ENCODE assay signal across 8 cellular contexts in genomic region chr9:128160603-128160987, GRCh38. TPM values are rescaled to one million over a fixed set of nuclear protein-coding genes. Genes with fewer than 3 reads are reported as not detected.
DNase-seq lines count a peak whose midpoint lies in the region; ATAC-seq lines count a peak whose summit lies in the region.

No MANE protein-coding gene starts in this region.

- H3K36me3 ChIP-seq in endocrine pancreas (ENCODE audit: control insufficient read depth, insufficient read depth, low read length) = no peaks in the 10 kb centered on the region
- H3K36me3 ChIP-seq in stomach smooth muscle (ENCODE audit: control insufficient read depth in 2 of 2, insufficient read depth in 2 of 2, low read length in 2 of 2) = peaks cover 2 to 13% of the 10 kb centered on the region in 2 donors

- peaks cover 10 to 24% (median 22%) of the 10 kb centered on the region in 4 donors for H3K4me1 Mint-ChIP-seq in naive thymus-derived CD8-positive, alpha-beta T cell

- H3K9me3 ChIP-seq in endocrine pancreas (ENCODE audit: control insufficient read depth, low read length) = no peaks in the 10 kb centered on the region
- no peaks in the 10 kb centered on the region for H3K9me3 ChIP-seq in stomach smooth muscle (ENCODE audit: control insufficient read depth in 2 of 2, low read length in 2 of 2)

- peak overlapping the region; percentile 71 to 90 (median 81) for H3K4me3 Mint-ChIP-seq in naive thymus-derived CD8-positive, alpha-beta T cell

- H3K9me3 Mint-ChIP-seq in naive thymus-derived CD8-positive, alpha-beta T cell = no peaks in the 10 kb centered on the region

- DNase-seq in DMS 273 (lab: John Stamatoyannopoulos, UW; ENCODE audit: unreplicated experiment) (peak; percentile 64), DMS 273 treated with DMSO at 0.1 percent for 48 hours (lab: John Stamatoyannopoulos, UW) (no peak)
- peak; percentile 52 to 65 for DNase-seq in activated CD4-positive, alpha-beta T cell treated with anti-CD3 and anti-CD28 coated beads, Interleukin-2, amount 50 U/mL, for 4 hours
- DNase-seq in naive thymus-derived CD8-positive, alpha-beta T cell = peak in 6 of 10 donors; percentile 6 to 43 (median 32)

- H3K9ac ChIP-seq in endocrine pancreas (ENCODE audit: control insufficient read depth, insufficient read depth, low read length) (peak overlapping the region; percentile 54), stomach smooth muscle (ENCODE audit: low read length in 2 of 2) (peak overlapping the region; percentile 74 to 87)

- no peaks in the 10 kb centered on the region for H3K27me3 Mint-ChIP-seq in naive thymus-derived CD8-positive, alpha-beta T cell

- peaks cover 0 to 13% (median 2%) of the 10 kb centered on the region in 3 donors for H3K36me3 Mint-ChIP-seq in naive thymus-derived CD8-positive, alpha-beta T cell

- ATAC-seq in HG03571 (IDR thresholded peaks at IDR 0.05; ENCODE audit: unreplicated experiment) = peak; percentile 12
- ATAC-seq in naive thymus-derived CD8-positive, alpha-beta T cell = peak; percentile 25 to 34
- no peak for ATAC-seq in GM21786 (IDR thresholded peaks at IDR 0.05; ENCODE audit: unreplicated experiment)

- H3K27me3 ChIP-seq in endocrine pancreas (ENCODE audit: control insufficient read depth, insufficient read depth, low read length) (no peaks in the 10 kb centered on the region), stomach smooth muscle (ENCODE audit: control insufficient read depth in 1 of 2, insufficient read depth in 2 of 2, low read length in 2 of 2) (no peaks in the 10 kb centered on the region)

- no peak overlapping the region for H3K27ac ChIP-seq in stomach smooth muscle (ENCODE audit: low read length)

- H3K4me1 ChIP-seq in endocrine pancreas (ENCODE audit: control insufficient read depth, insufficient read depth, low read length) = no peaks in the 10 kb centered on the region
- H3K4me1 ChIP-seq in stomach smooth muscle (ENCODE audit: control insufficient read depth, insufficient read depth, low read length) = peaks cover 19% of the 10 kb centered on the region

- POLR2A ChIA-PET in naive thymus-derived CD8-positive, alpha-beta T cell (lab: Charles Lee) = interaction anchor here (0.6 to 3.2 kb wide), 8 partner anchors 18 to 564 kb away, joined by 3 to 14 read pairs (median 3); partner anchors contain the start of genes CDK9, CIZ1, PTGES2 and URM1

- peak overlapping the region in 7 of 10 donors; percentile 57 to 96 (median 90) for H3K27ac Mint-ChIP-seq in naive thymus-derived CD8-positive, alpha-beta T cell

- peak overlapping the region; percentile 30 for H3K4me3 ChIP-seq in endocrine pancreas (ENCODE audit: control insufficient read depth, insufficient read depth, low read length)
- H3K4me3 ChIP-seq in stomach smooth muscle (ENCODE audit: low read length in 2 of 2) = peak overlapping the region; percentile 83 to 90

RNA-seq across cellular contexts. Expression of gene BBLN, which starts 0.5 kb away (rescaled TPM):
- 10 to 100 TPM; 47.7 to 48.2 TPM for total RNA-seq in naive thymus-derived CD8-positive, alpha-beta T cell
- 100 to 1,000 TPM; 116 to 122 (median 121) TPM for polyA plus RNA-seq in naive thymus-derived CD8-positive, alpha-beta T cell

RNA-seq across cellular contexts. Expression of gene LCN2, which starts 11.3 kb away (rescaled TPM):
- not detected for total RNA-seq in naive thymus-derived CD8-positive, alpha-beta T cell
- not detected for polyA plus RNA-seq in naive thymus-derived CD8-positive, alpha-beta T cell

RNA-seq across cellular contexts. Expression of gene CIZ1, which starts 30.8 kb away (rescaled TPM):
- total RNA-seq in naive thymus-derived CD8-positive, alpha-beta T cell = 100 to 1,000 TPM; 134 to 141 TPM
- polyA plus RNA-seq in naive thymus-derived CD8-positive, alpha-beta T cell = 10 to 100 TPM in 2 of 3 donors, 1 to 10 TPM in 1; 7.4 to 39.2 (median 13.2) TPM

RNA-seq across cellular contexts. Expression of gene PTGES2, which starts 33.1 kb away (rescaled TPM):
- total RNA-seq in naive thymus-derived CD8-positive, alpha-beta T cell = 10 to 100 TPM; 69.2 to 75.6 TPM
- polyA plus RNA-seq in naive thymus-derived CD8-positive, alpha-beta T cell = 10 to 100 TPM; 28.9 to 49.8 (median 33.3) TPM

RNA-seq across cellular contexts. Expression of gene DNM1, which starts 42.6 kb away (rescaled TPM):
- total RNA-seq in naive thymus-derived CD8-positive, alpha-beta T cell = 1 to 10 TPM; 1.1 to 1.5 TPM
- under 1 TPM in 2 of 3 donors, not detected in 1; 0.08 to 0.28 TPM for polyA plus RNA-seq in naive thymus-derived CD8-positive, alpha-beta T cell
